Comparison of ENCODE assay signal across 8 cellular contexts in the genomic region with DNA sequence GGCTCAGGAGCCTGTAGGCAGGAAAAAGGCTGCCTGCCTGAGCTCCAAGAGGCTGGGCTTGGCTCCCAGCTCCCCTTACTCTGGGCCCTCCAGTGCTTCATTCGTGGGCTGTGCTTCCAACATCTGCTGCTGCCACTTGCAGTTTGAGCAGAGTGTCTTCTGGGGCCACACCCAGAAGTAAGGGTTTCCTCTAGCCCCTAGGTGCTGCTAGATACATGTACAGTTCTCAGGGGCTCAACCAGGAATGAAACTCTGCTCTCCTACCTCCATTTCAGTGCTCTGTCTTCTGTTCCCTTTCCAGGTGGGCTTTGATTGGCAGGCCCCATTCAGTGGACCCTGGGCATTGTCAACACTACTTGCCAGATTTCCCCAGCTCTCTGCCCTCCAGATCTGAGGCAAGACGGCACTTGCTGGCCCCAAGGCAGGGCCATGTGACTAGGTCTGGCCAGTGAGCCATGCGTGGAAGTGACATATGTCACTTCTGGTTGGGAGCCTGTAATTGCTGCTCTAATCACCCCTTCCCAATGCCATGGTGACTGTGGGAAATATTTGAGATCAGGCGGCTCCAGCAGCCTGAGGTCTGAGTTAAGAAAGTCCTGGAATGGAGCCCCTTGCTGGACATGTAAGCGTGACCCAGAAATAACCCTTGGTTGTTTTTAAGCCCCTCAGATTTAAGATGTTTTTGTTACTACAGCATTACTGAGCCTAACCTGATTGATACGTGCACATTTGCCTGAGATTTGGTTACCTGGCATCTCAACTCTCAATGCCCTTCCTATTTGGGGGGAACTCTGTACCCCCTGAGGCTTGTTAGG. TPM values are rescaled to one million over a fixed set of nuclear protein-coding genes. Genes with fewer than 3 reads are reported as not detected.
A peak's percentile ranks its signal among the peaks of the same experiment; 100 is the strongest.
DNase-seq lines count a peak whose midpoint lies in the region; ATAC-seq, FAIRE-seq and TF ChIP-seq lines count a peak whose summit lies in the region.

No MANE protein-coding gene starts in this region.

- H3K4me3 ChIP-seq in mesenchymal stem cell (ENCODE audit: insufficient read depth in 1 of 2, low read depth in 1 of 2, low read length in 2 of 2) (no peak overlapping the region), vagina (no peak overlapping the region)

- H3K14ac ChIP-seq in mesenchymal stem cell (ENCODE audit: low read length in 2 of 2): no peak overlapping the region

- peak overlapping the region; percentile 71 for H2BK15ac ChIP-seq in mesenchymal stem cell (ENCODE audit: low read depth, poor library complexity, severe bottlenecking)

- H3K27ac Mint-ChIP-seq in activated naive CD4-positive, alpha-beta T cell treated with anti-CD3 and anti-CD28 coated beads, Interleukin-2, amount 10 ng/mL, durations not matched to agents 7 days and 5 days: no peak overlapping the region

- no peak overlapping the region for H2AK5ac ChIP-seq in mesenchymal stem cell (ENCODE audit: low read length, severe bottlenecking)

- H3K9ac ChIP-seq in mesenchymal stem cell (ENCODE audit: low read length): no peak overlapping the region

- H3K27me3 Mint-ChIP-seq in activated naive CD4-positive, alpha-beta T cell treated with anti-CD3 and anti-CD28 coated beads, Interleukin-2, amount 10 ng/mL, durations not matched to agents 7 days and 5 days: peaks cover 18% of the 10 kb centered on the region

- H2AFZ ChIP-seq in mesenchymal stem cell (ENCODE audit: low read depth, low read length): no peak overlapping the region

- peak; percentile 76 for FAIRE-seq in GM12891 (lab: Jason Lieb, UNC)

- H3K9me3 ChIP-seq in mesenchymal stem cell (ENCODE audit: control insufficient read depth, low read length) (no peaks in the 10 kb centered on the region), vagina (no peaks in the 10 kb centered on the region)

- no peaks in the 10 kb centered on the region for H3K79me1 ChIP-seq in mesenchymal stem cell (replicated peaks; ENCODE audit: low read length, poor library complexity, severe bottlenecking)

- H3K4me1 Mint-ChIP-seq in activated naive CD4-positive, alpha-beta T cell treated with anti-CD3 and anti-CD28 coated beads, Interleukin-2, amount 10 ng/mL, durations not matched to agents 7 days and 5 days: no peaks in the 10 kb centered on the region

- H3K18ac ChIP-seq in mesenchymal stem cell (ENCODE audit: low read depth in 1 of 2, low read length in 2 of 2): no peak overlapping the region

- peaks cover 10% of the 10 kb centered on the region for H3K4me1 ChIP-seq in mesenchymal stem cell (ENCODE audit: control insufficient read depth, insufficient read depth, low read depth, low read length)
- no peaks in the 10 kb centered on the region for H3K4me1 ChIP-seq in vagina

- H2BK120ac ChIP-seq in mesenchymal stem cell (ENCODE audit: low read depth, low read length): no peak overlapping the region

- TF ChIP-seq POLR2A in GM12891 (IDR thresholded peaks at IDR 0.05; ENCODE audit: low read depth, low read length) (no peak), vagina (IDR thresholded peaks at IDR 0.05) (no peak)

- 83% methylated on average over 6 of the region's 6 CpGs for whole genome bisulfite sequencing in mesenchymal stem cell

- no peak overlapping the region for H3K4ac ChIP-seq in mesenchymal stem cell (ENCODE audit: low read depth in 1 of 2, low read length in 2 of 2)

- H3K36me3 ChIP-seq in mesenchymal stem cell (ENCODE audit: control insufficient read depth in 1 of 2, insufficient read depth in 2 of 2, low read depth in 1 of 2, low read length in 2 of 2): no peaks in the 10 kb centered on the region
- H3K36me3 ChIP-seq in vagina: no peaks in the 10 kb centered on the region

- H2BK5ac ChIP-seq in mesenchymal stem cell (ENCODE audit: low read depth, low read length, poor library complexity, severe bottlenecking): no peak overlapping the region

- no peak overlapping the region for H3K4me2 ChIP-seq in mesenchymal stem cell (ENCODE audit: low read length, poor library complexity, severe bottlenecking)

- no peak for TF ChIP-seq CTCF in vagina (IDR thresholded peaks at IDR 0.05)

- no peak overlapping the region for H2BK12ac ChIP-seq in mesenchymal stem cell (ENCODE audit: low read length in 2 of 2)

- CTCF ChIA-PET in activated naive CD4-positive, alpha-beta T cell treated with anti-CD3 and anti-CD28 coated beads, Interleukin-2, amount 10 ng/mL, durations not matched to agents 7 days and 5 days (lab: Charles Lee): interaction anchor here (0.6 to 1.6 kb wide), 3 partner anchors 8 to 347 kb away, joined by 3 to 5 read pairs (median 3); no protein-coding TSS in a partner anchor

- intact Hi-C loops in vagina (cut with DNase I): no loop called here

- no peak for DNase-seq in GM12891 (ENCODE audit: insufficient read length, low spot score)
- peak; percentile 32 for DNase-seq in SK-N-DZ (ENCODE audit: low spot score)
- DNase-seq in mesenchymal stem cell: no peak
- DNase-seq in vagina (ENCODE audit: extremely low spot score in 2 of 2): no peak
- DNase-seq in germinal center (ENCODE audit: low spot score): no peak
- no peak for DNase-seq in activated naive CD4-positive, alpha-beta T cell treated with anti-CD3 and anti-CD28 coated beads, Interleukin-2, amount 10 ng/mL, durations not matched to agents 7 days and 5 days

- H3K27me3 ChIP-seq in mesenchymal stem cell (ENCODE audit: control insufficient read depth in 1 of 2, insufficient read depth in 1 of 2, low read length in 2 of 2): peaks cover 10 to 12% of the 10 kb centered on the region in 2 experiments
- no peaks in the 10 kb centered on the region for H3K27me3 ChIP-seq in vagina

- H4K8ac ChIP-seq in mesenchymal stem cell (ENCODE audit: low read length): no peak overlapping the region

- no peaks in the 10 kb centered on the region for H3K9me3 Mint-ChIP-seq in activated naive CD4-positive, alpha-beta T cell treated with anti-CD3 and anti-CD28 coated beads, Interleukin-2, amount 10 ng/mL, durations not matched to agents 7 days and 5 days

- ATAC-seq in HG02588 (IDR thresholded peaks at IDR 0.05; ENCODE audit: unreplicated experiment): peak; percentile 74
- no peak for ATAC-seq in GM18870 (IDR thresholded peaks at IDR 0.05; ENCODE audit: unreplicated experiment)

- H3K4me3 Mint-ChIP-seq in activated naive CD4-positive, alpha-beta T cell treated with anti-CD3 and anti-CD28 coated beads, Interleukin-2, amount 10 ng/mL, durations not matched to agents 7 days and 5 days: no peak overlapping the region

- no peak overlapping the region for H3K27ac ChIP-seq in mesenchymal stem cell (ENCODE audit: low read length, poor library complexity, severe bottlenecking)
- no peak overlapping the region for H3K27ac ChIP-seq in vagina

- no peaks in the 10 kb centered on the region for H3K36me3 Mint-ChIP-seq in activated naive CD4-positive, alpha-beta T cell treated with anti-CD3 and anti-CD28 coated beads, Interleukin-2, amount 10 ng/mL, durations not matched to agents 7 days and 5 days

- no peak overlapping the region for H3K23ac ChIP-seq in mesenchymal stem cell (ENCODE audit: low read length in 2 of 2)

- no peak overlapping the region for H4K91ac ChIP-seq in mesenchymal stem cell (ENCODE audit: low read length)

TF ChIP-seq in GM12891, 5 proteins besides CTCF, POLR2A, EP300 and RAD21:
- no peak for TF ChIP-seq POU2F2 (IDR thresholded peaks at IDR 0.05; ENCODE audit: low read depth, low read length)
- no peak for TF ChIP-seq PAX5 (IDR thresholded peaks at IDR 0.05; ENCODE audit: insufficient read depth, low read length, severe bottlenecking)
TF ChIP-seq in GM12891: peak in this region for 0.

RNA-seq across cellular contexts. Expression of gene BOD1, which starts 9.4 kb away (rescaled TPM):
- 17.8 TPM for polyA plus RNA-seq in GM12891 (2012; ENCODE audit: low read depth, missing spikeins)
- polyA plus RNA-seq in SK-N-DZ (2014; cell fraction: cytosol; rRNA removed): 169 and 172 TPM in 2 replicates
- 222 and 259 TPM in 2 replicates for polyA plus RNA-seq in SK-N-DZ (2014; cell fraction: nucleus; rRNA removed)
- polyA plus RNA-seq in mesenchymal stem cell (2013, experiment 1 of 2): 79.3 TPM
- 84.2 TPM for polyA plus RNA-seq in mesenchymal stem cell (2013, experiment 2 of 2)
- total RNA-seq in vagina: 34.1 TPM
